ENCODE assay signal across 1 cellular context in genomic region chr12:131636940-131637750, GRCh38.
TF ChIP-seq lines count a peak whose summit lies in the region.

No MANE protein-coding gene starts in this region.

TF ChIP-seq in HepG2, 621 proteins besides CTCF, POLR2A, EP300 and RAD21 (continued from another document):
- TF ChIP-seq ZNF703 (CRISPR knock-in tag; IDR thresholded peaks at IDR 0.05; ENCODE audit: borderline replicate concordance): no peak
- no peak for TF ChIP-seq ZFP37 (CRISPR knock-in tag; IDR thresholded peaks at IDR 0.05; ENCODE audit: borderline replicate concordance)
- TF ChIP-seq STAG1 (CRISPR knock-in tag; IDR thresholded peaks at IDR 0.05): no peak
- TF ChIP-seq HOXD1 (CRISPR knock-in tag; IDR thresholded peaks at IDR 0.05): no peak
- no peak for TF ChIP-seq NBN (conservative IDR thresholded peaks at IDR 0.05)
- TF ChIP-seq MAFF (IDR thresholded peaks at IDR 0.05; ENCODE audit: low read depth, low read length): peak; percentile 74
- no peak for TF ChIP-seq RXRB (CRISPR knock-in tag; IDR thresholded peaks at IDR 0.05; ENCODE audit: borderline replicate concordance)
- TF ChIP-seq ZFY (CRISPR knock-in tag; IDR thresholded peaks at IDR 0.05): no peak
TF ChIP-seq in HepG2: peak in this region for 2.
